Comparison of ENCODE assay signal across 18 cellular contexts in genomic region chr3:18419232-18419631, GRCh38. TPM values are rescaled to one million over a fixed set of nuclear protein-coding genes. Genes with fewer than 3 reads are reported as not detected.
A peak's percentile ranks its signal among the peaks of the same experiment; 100 is the strongest.
DNase-seq lines count a peak whose midpoint lies in the region; ATAC-seq and TF ChIP-seq lines count a peak whose summit lies in the region.
"Had no signal": no experiment of that assay in that cellular context is flagged by ENCODE, and none has a peak within 500 bp of the region (broad histone marks: within the 10 kb centered on the region; RNA-seq: fewer than 3 reads in every experiment).

No MANE protein-coding gene starts in this region.

- no peaks in the 10 kb centered on the region for H3K9me3 Mint-ChIP-seq in activated naive CD4-positive, alpha-beta T cell treated with anti-CD3 and anti-CD28 coated beads, Interleukin-2, amount 10 ng/mL, durations not matched to agents 7 days and 5 days
- no peaks in the 10 kb centered on the region for H3K9me3 Mint-ChIP-seq in activated naive CD8-positive, alpha-beta T cell treated with anti-CD3 and anti-CD28 coated beads for 36 hours
- no peaks in the 10 kb centered on the region for H3K9me3 Mint-ChIP-seq in endodermal cell
- H3K9me3 Mint-ChIP-seq: dendritic cell treated with granulocyte-macrophage colony-stimulating factor and Interleukin-4, amounts not matched to agents 40 ng/mL and 50 ng/mL, for 4 days had no signal

- H3K36me3 ChIP-seq in mucosa of descending colon (ENCODE audit: low read depth) (no peaks in the 10 kb centered on the region), upper lobe of right lung (peaks cover 20% of the 10 kb centered on the region), endodermal cell (ENCODE audit: control insufficient read depth, insufficient read depth, low read length) (peaks cover 62% of the 10 kb centered on the region)

- H3K4me3 ChIP-seq in mucosa of descending colon (no peak overlapping the region), upper lobe of right lung (no peak overlapping the region), endodermal cell (ENCODE audit: low read length) (no peak overlapping the region)
- H3K4me3 ChIP-seq: HAP-1, spleen had no signal

- peaks cover 79% of the 10 kb centered on the region for H3K4me1 Mint-ChIP-seq in activated naive CD4-positive, alpha-beta T cell treated with anti-CD3 and anti-CD28 coated beads, Interleukin-2, amount 10 ng/mL, durations not matched to agents 7 days and 5 days
- peaks cover 86% of the 10 kb centered on the region for H3K4me1 Mint-ChIP-seq in activated naive CD8-positive, alpha-beta T cell treated with anti-CD3 and anti-CD28 coated beads for 36 hours
- peaks cover 7% of the 10 kb centered on the region for H3K4me1 Mint-ChIP-seq in endodermal cell

- H3K27ac ChIP-seq in upper lobe of right lung (no peak overlapping the region), endodermal cell (ENCODE audit: low read depth, low read length) (no peak overlapping the region)

- H3K4me1 ChIP-seq in mucosa of descending colon (ENCODE audit: low read depth) (peaks cover 29% of the 10 kb centered on the region), upper lobe of right lung (peaks cover 10% of the 10 kb centered on the region), endodermal cell (ENCODE audit: control insufficient read depth, insufficient read depth, low read length) (no peaks in the 10 kb centered on the region)

- DNase-seq in activated naive CD4-positive, alpha-beta T cell treated with anti-CD3 and anti-CD28 coated beads, Interleukin-2, amount 10 ng/mL, durations not matched to agents 7 days and 5 days: no peak
- DNase-seq in activated naive CD4-positive, alpha-beta T cell (lab: John Stamatoyannopoulos, UW): no peak
- DNase-seq in activated naive CD8-positive, alpha-beta T cell treated with anti-CD3 and anti-CD28 coated beads for 36 hours: no peak
- DNase-seq in mucosa of descending colon (peak in 1 of 3 donors; percentile 16), upper lobe of right lung (no peak), T1000 (lab: John Stamatoyannopoulos, UW) (no peak), endodermal cell (no peak)
- no peak for DNase-seq in activated CD4-positive, CD25-positive, alpha-beta regulatory T cell treated with anti-CD3 and anti-CD28 coated beads, Interleukin-2, amount 50 U/mL, for 72 hours
- DNase-seq: anterior cingulate cortex, DMS53, KG1, mammary epithelial cell, NCI-H1694, NCI-H510A, nucleus accumbens, spleen had no signal

- peak overlapping the region; percentile 75 for H3K4me3 Mint-ChIP-seq in activated naive CD4-positive, alpha-beta T cell treated with anti-CD3 and anti-CD28 coated beads, Interleukin-2, amount 10 ng/mL, durations not matched to agents 7 days and 5 days
- peak overlapping the region; percentile 79 for H3K4me3 Mint-ChIP-seq in activated naive CD8-positive, alpha-beta T cell treated with anti-CD3 and anti-CD28 coated beads for 36 hours
- no peak overlapping the region for H3K4me3 Mint-ChIP-seq in endodermal cell
- H3K4me3 Mint-ChIP-seq: dendritic cell treated with granulocyte-macrophage colony-stimulating factor and Interleukin-4, amounts not matched to agents 40 ng/mL and 50 ng/mL, for 4 days had no signal

- WGBS in endodermal cell (ENCODE audit: insufficient coverage in 1 of 2, insufficient read length in 1 of 2), 2 experiments: 74 to 87% methylated on average over 3 to 4 of the region's 4 CpGs

- CTCF ChIA-PET in activated naive CD4-positive, alpha-beta T cell treated with anti-CD3 and anti-CD28 coated beads, Interleukin-2, amount 10 ng/mL, durations not matched to agents 7 days and 5 days (lab: Charles Lee): interaction anchor here (0.7 to 1.4 kb wide), 3 partner anchors 10 to 339 kb away, joined by 3 read pairs; no protein-coding TSS in a partner anchor

- peaks cover 80% of the 10 kb centered on the region for H3K36me3 Mint-ChIP-seq in activated naive CD4-positive, alpha-beta T cell treated with anti-CD3 and anti-CD28 coated beads, Interleukin-2, amount 10 ng/mL, durations not matched to agents 7 days and 5 days
- H3K36me3 Mint-ChIP-seq in activated naive CD8-positive, alpha-beta T cell treated with anti-CD3 and anti-CD28 coated beads for 36 hours: peaks cover 63% of the 10 kb centered on the region
- peaks cover 24% of the 10 kb centered on the region for H3K36me3 Mint-ChIP-seq in endodermal cell (ENCODE audit: low read depth)

- no peak overlapping the region for H3K9ac ChIP-seq in endodermal cell (ENCODE audit: extremely low read depth, low read length, poor library complexity, severe bottlenecking)

- peak; percentile 59 for ATAC-seq in mucosa of descending colon
- ATAC-seq in upper lobe of right lung: peak; percentile 21

- peak overlapping the region; percentile 92 for H3K27ac Mint-ChIP-seq in activated naive CD4-positive, alpha-beta T cell treated with anti-CD3 and anti-CD28 coated beads, Interleukin-2, amount 10 ng/mL, durations not matched to agents 7 days and 5 days
- peak overlapping the region; percentile 94 for H3K27ac Mint-ChIP-seq in activated naive CD8-positive, alpha-beta T cell treated with anti-CD3 and anti-CD28 coated beads for 36 hours
- no peak overlapping the region for H3K27ac Mint-ChIP-seq in endodermal cell
- H3K27ac Mint-ChIP-seq: dendritic cell treated with granulocyte-macrophage colony-stimulating factor and Interleukin-4, amounts not matched to agents 40 ng/mL and 50 ng/mL, for 4 days had no signal

- intact Hi-C loops in mucosa of descending colon (cut with DNase I, micrococcal nuclease): no loop called here
- intact Hi-C loops in upper lobe of right lung (cut with DNase I): no loop called here

- H3K27me3 Mint-ChIP-seq in activated naive CD4-positive, alpha-beta T cell treated with anti-CD3 and anti-CD28 coated beads, Interleukin-2, amount 10 ng/mL, durations not matched to agents 7 days and 5 days: no peaks in the 10 kb centered on the region
- no peaks in the 10 kb centered on the region for H3K27me3 Mint-ChIP-seq in activated naive CD8-positive, alpha-beta T cell treated with anti-CD3 and anti-CD28 coated beads for 36 hours
- no peaks in the 10 kb centered on the region for H3K27me3 Mint-ChIP-seq in endodermal cell (ENCODE audit: insufficient read depth)
- H3K27me3 Mint-ChIP-seq: dendritic cell treated with granulocyte-macrophage colony-stimulating factor and Interleukin-4, amounts not matched to agents 40 ng/mL and 50 ng/mL, for 4 days had no signal

- no peaks in the 10 kb centered on the region for H3K9me3 ChIP-seq in mucosa of descending colon
- no peaks in the 10 kb centered on the region for H3K9me3 ChIP-seq in upper lobe of right lung
- H3K9me3 ChIP-seq in endodermal cell (ENCODE audit: control insufficient read depth, low read length): no peaks in the 10 kb centered on the region
- H3K9me3 ChIP-seq: HAP-1, spleen had no signal

- H3K27me3 ChIP-seq in upper lobe of right lung: no peaks in the 10 kb centered on the region
- H3K27me3 ChIP-seq in endodermal cell (ENCODE audit: control insufficient read depth, insufficient read depth, low read length, poor library complexity, severe bottlenecking): no peaks in the 10 kb centered on the region
- H3K27me3 ChIP-seq: spleen had no signal

- TF ChIP-seq CTCF in mucosa of descending colon (IDR thresholded peaks at IDR 0.05) (no peak), upper lobe of right lung (IDR thresholded peaks at IDR 0.05) (no peak), endodermal cell (conservative IDR thresholded peaks at IDR 0.05) (no peak)

RNA-seq across cellular contexts. Expression of gene SATB1, which starts 5.9 kb away (rescaled TPM):
- total RNA-seq in activated naive CD8-positive, alpha-beta T cell treated with anti-CD3 and anti-CD28 coated beads for 36 hours: 10 to 100 TPM; 92.0 to 94.8 TPM
- total RNA-seq in mucosa of descending colon (10 to 100 TPM; 31.2 to 87.9 (median 49.7) TPM), upper lobe of right lung (28.4 TPM), endodermal cell (10 to 100 TPM; 31.5 to 38.6 TPM)
- polyA plus RNA-seq in endodermal cell (2013, experiment 1 of 2): 46.2 TPM
- 42.6 TPM for polyA plus RNA-seq in endodermal cell (2013, experiment 2 of 2)
